Comparison of ENCODE assay signal across 13 cellular contexts in the genomic region with DNA sequence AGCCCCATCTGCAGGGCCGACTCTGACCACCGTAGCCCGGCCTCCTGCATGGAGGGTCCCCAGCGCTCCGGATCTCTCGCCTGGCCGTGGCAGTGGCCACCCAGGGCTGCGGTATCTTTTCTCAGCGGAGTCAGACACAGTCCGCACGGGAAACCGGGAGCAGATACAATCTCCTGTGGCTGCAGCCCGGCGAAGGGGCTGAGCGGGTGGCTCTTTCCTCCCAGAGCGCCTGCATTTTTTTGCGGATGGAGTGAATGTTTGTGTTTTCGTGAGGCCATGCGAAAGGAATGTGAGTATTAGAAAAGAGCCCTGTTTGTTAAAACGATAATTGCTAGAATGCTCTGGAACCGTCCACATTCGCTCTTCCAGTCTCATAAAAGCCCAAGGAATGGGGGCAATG. TPM values are rescaled to one million over a fixed set of nuclear protein-coding genes. Genes with fewer than 3 reads are reported as not detected.
A peak's percentile ranks its signal among the peaks of the same experiment; 100 is the strongest.
DNase-seq lines count a peak whose midpoint lies in the region; ATAC-seq and TF ChIP-seq lines count a peak whose summit lies in the region.
"Had no signal": no experiment of that assay in that cellular context is flagged by ENCODE, and none has a peak within 500 bp of the region (broad histone marks: within the 10 kb centered on the region; RNA-seq: fewer than 3 reads in every experiment).

No MANE protein-coding gene starts in this region.

- peak; percentile 62 for DNase-seq in GM23248
- no peak for DNase-seq in dorsolateral prefrontal cortex
- peak; percentile 3 for DNase-seq in myocyte (ENCODE audit: low read depth)
- no peak for DNase-seq in NCI-H345 (lab: John Stamatoyannopoulos, UW)
- DNase-seq in GM10248 (ENCODE audit: extremely low spot score): no peak
- DNase-seq in NCI-H774 (lab: John Stamatoyannopoulos, UW): no peak
- DNase-seq: CD8-positive, alpha-beta memory T cell; MV-4-11; NCI-H526; occipital lobe; SW 1271 had no signal

- H3K9ac ChIP-seq in GM23248: no peak overlapping the region

- in situ Hi-C loops in GM23248 (cut with MboI): no loop called here

- CTCF ChIA-PET in GM10248 (lab: Yijun Ruan, JAX): no interaction called here

- intact Hi-C loops in dorsolateral prefrontal cortex (cut with DNase I): loop anchor here in 1 of 2 donors (10.0 kb wide), 1 partner anchor 235 kb away; no protein-coding TSS in a partner anchor

- H3K9me3 ChIP-seq in GM23248 (ENCODE audit: low read depth): no peaks in the 10 kb centered on the region

- peak overlapping the region; percentile 59 for H2AFZ ChIP-seq in ACC112 (ENCODE audit: low read length, unreplicated experiment)
- H2AFZ ChIP-seq in GM23248: peak overlapping the region; percentile 69

- TF ChIP-seq CTCF in dorsolateral prefrontal cortex (IDR thresholded peaks at IDR 0.05 in 54 of 56, conservative IDR thresholded peaks at IDR 0.05 in 2 of 56; ENCODE audit: low read depth in 1 of 56, partially characterized antibody in 56 of 56): no peak
- no peak for TF ChIP-seq CTCF in GM10248 (IDR thresholded peaks at IDR 0.05; ENCODE audit: control extremely low read depth, extremely low read depth, low read depth, missing control alignments)

- H3K27me3 ChIP-seq in ACC112 (ENCODE audit: insufficient read depth, low read length): peaks cover 37% of the 10 kb centered on the region
- H3K27me3 ChIP-seq in GM23248 (replicated peaks; ENCODE audit: insufficient read depth): no peaks in the 10 kb centered on the region; the same call in none of the 2 replicates
- H3K27me3 ChIP-seq in dorsolateral prefrontal cortex: peaks cover 0 to 24% (median 0%) of the 10 kb centered on the region in 45 donors

- H3K36me3 ChIP-seq in ACC112 (ENCODE audit: insufficient read depth, low read length): no peaks in the 10 kb centered on the region
- H3K36me3 ChIP-seq in GM23248 (ENCODE audit: low read depth): no peaks in the 10 kb centered on the region

- H3K27ac ChIP-seq in ACC112 (ENCODE audit: low read depth, low read length): no peak overlapping the region
- no peak overlapping the region for H3K27ac ChIP-seq in GM23248
- no peak overlapping the region for H3K27ac ChIP-seq in dorsolateral prefrontal cortex

- peak overlapping the region; percentile 71 for H3K4me3 ChIP-seq in ACC112 (ENCODE audit: low read depth, low read length)
- peak overlapping the region; percentile 63 for H3K4me3 ChIP-seq in GM23248
- H3K4me3 ChIP-seq in dorsolateral prefrontal cortex: peak overlapping the region in 47 of 59 donors; percentile 4 to 60 (median 35)

- no peaks in the 10 kb centered on the region for H3F3A ChIP-seq in GM23248 (ENCODE audit: insufficient read depth)

- H3K4me2 ChIP-seq in GM23248 (ENCODE audit: unreplicated experiment): peak overlapping the region; percentile 79

- no peaks in the 10 kb centered on the region for H4K20me1 ChIP-seq in GM23248 (ENCODE audit: insufficient read depth)

- H3K4me1 ChIP-seq in ACC112 (ENCODE audit: control insufficient read depth, insufficient read depth, low read length, unreplicated experiment) (no peaks in the 10 kb centered on the region), GM23248 (ENCODE audit: insufficient read depth) (0 out of 2 replicates have a peak, but pooled peaks cover 8% of the 10 kb centered on the region)

- ATAC-seq in esophagus mucosa: no peak

- POLR2A ChIA-PET in GM10248 (lab: Yijun Ruan, JAX): no interaction called here

- H3K9me2 ChIP-seq in GM23248 (ENCODE audit: insufficient read depth): no peaks in the 10 kb centered on the region

- no peaks in the 10 kb centered on the region for H3K79me2 ChIP-seq in ACC112 (ENCODE audit: control insufficient read depth, insufficient read depth, low read length, unreplicated experiment)
- no peaks in the 10 kb centered on the region for H3K79me2 ChIP-seq in GM23248 (ENCODE audit: insufficient read depth)

- 5% methylated on average over 22 of the region's 22 CpGs for WGBS in GM23248 (ENCODE audit: low coverage in 1 of 2, low lambda C conversion rate in 2 of 2, missing lambda C conversion rate in 2 of 2), 2 experiments

RNA-seq across cellular contexts. Expression of a gene that starts 53.4 kb away (rescaled TPM):
- 1.4 and 3.8 TPM in 2 replicates for total RNA-seq in GM23248 (2014; rRNA removed; shearing (Covaris generic))
- polyA plus RNA-seq in GM23248 (2016; fragmentation: Nextera tagmentation; extraction: Ambion mirVana): 5.5 and 7.3 TPM in 2 replicates
- total RNA-seq in dorsolateral prefrontal cortex (100 to 1,000 TPM in 1 of 120 experiments, 10 to 100 TPM in 119; 17.9 to 104 (median 46.0) TPM), myocyte (1.7 and 3.9 TPM in 2 replicates), esophagus mucosa (3.9 TPM)
- 1.8 TPM for polyA plus RNA-seq in myocyte (2012)

Comparison
In these comparisons a context has a peak if more than half of its experiments do, and no peak if none do; other contexts are left out.
1. DNase-seq: peak in GM23248 (single experiment) and myocyte (single experiment); none in dorsolateral prefrontal cortex (0 of 10), NCI-H345 (single experiment), GM10248 (single experiment) and NCI-H774 (single experiment).
2. Peak in every context shown above with its lines, with median percentiles within 50 percentile points of each other: H3K4me3 ChIP-seq.